In genomic region chr13:19056984-19057490, GRCh38 we compare ENCODE assay signal across 29 cellular contexts.
"Had no signal": no experiment of that assay in that cellular context is flagged by ENCODE, and none has a peak within 500 bp of the region (broad histone marks: within the 10 kb centered on the region; RNA-seq: fewer than 3 reads in every experiment).

No MANE protein-coding gene starts in this region.

- H3K4me1 ChIP-seq: ascending aorta had no signal

- H3K9me3 ChIP-seq: ascending aorta had no signal

- H3K36me3 ChIP-seq: ascending aorta, cardiac muscle cell had no signal

- H3K27ac ChIP-seq: ascending aorta, cardiac muscle cell, VCaP had no signal

- H3K4me3 ChIP-seq: ascending aorta, cardiac muscle cell had no signal

- DNase-seq: activated B cell treated with CpG ODN at 0.5 μM for 24 hours; activated CD4-positive, alpha-beta memory T cell treated with anti-CD3 and anti-CD28 coated beads, Interleukin-2, amount 10 ng/mL, durations not matched to agents 7 days and 5 days; activated CD4-positive, alpha-beta T cell treated with anti-CD3 and anti-CD28 coated beads for 4 hours; activated CD4-positive, alpha-beta T cell treated with anti-CD3 and anti-CD28 coated beads, Interleukin-2, amount 10 ng/mL, durations not matched to agents 24 days and 14 days; activated CD4-positive, alpha-beta T cell treated with anti-CD3 and anti-CD28 coated beads, Interleukin-2, amount 50 U/mL, for 1 hour; activated CD4-positive, alpha-beta T cell treated with anti-CD3 and anti-CD28 coated beads, Interleukin-2, amount 50 U/mL, for 4 hours; activated CD4-positive, CD25-positive, alpha-beta regulatory T cell treated with anti-CD3 and anti-CD28 coated beads, Interleukin-2, amount 50 U/mL, for 72 hours; activated CD8-positive, alpha-beta memory T cell treated with anti-CD3 and anti-CD28 coated beads for 24 hours; activated CD8-positive, alpha-beta memory T cell treated with anti-CD3 and anti-CD28 coated beads, Interleukin-2, amount 10 ng/mL, durations not matched to agents 7 days and 5 days; activated CD8-positive, alpha-beta memory T cell treated with anti-CD3 and anti-CD28 coated beads, Interleukin-2, amount 50 U/mL, for 48 hours; activated CD8-positive, alpha-beta T cell treated with anti-CD3 and anti-CD28 coated beads, Interleukin-2, amount 10 ng/mL, durations not matched to agents 7 days and 5 days; activated effector memory CD4-positive, alpha-beta T cell treated with Interleukin-2 at 50 U/mL for 16 hours; activated gamma-delta T cell; activated naive CD4-positive, alpha-beta T cell treated with anti-CD3 and anti-CD28 coated beads, Interleukin-2, amount 10 ng/mL, durations not matched to agents 7 days and 5 days; activated naive CD4-positive, alpha-beta T cell treated with Interleukin-2 at 50 U/mL for 16 hours; activated naive CD8-positive, alpha-beta T cell treated with anti-CD3 and anti-CD28 coated beads, Interleukin-2, amount 10 ng/mL, durations not matched to agents 7 days and 5 days; activated naive CD8-positive, alpha-beta T cell treated with anti-CD3 and anti-CD28 coated beads, Interleukin-2, amount 50 U/mL, for 24 hours; activated T-cell treated with anti-CD3 and anti-CD28 coated beads, Interleukin-2, amount 50 U/mL, for 24 hours; activated T-cell treated with anti-CD3 and anti-CD28 coated beads, Interleukin-2, amount 50 U/mL, for 48 hours; amygdala; anterior cingulate cortex; caudate nucleus; cerebellar nuclear complex; T-helper 1 cell; T-helper 2 cell; T-helper 9 cell had no signal

- H3K27me3 ChIP-seq: ascending aorta, cardiac muscle cell had no signal

- ATAC-seq: activated CD8-positive, alpha-beta memory T cell treated with anti-CD3 and anti-CD28 coated beads, Interleukin-2, amount 10 ng/mL, durations not matched to agents 7 days and 5 days; activated CD8-positive, alpha-beta T cell treated with anti-CD3 and anti-CD28 coated beads, Interleukin-2, amount 10 ng/mL, durations not matched to agents 7 days and 5 days; activated naive CD8-positive, alpha-beta T cell treated with anti-CD3 and anti-CD28 coated beads, Interleukin-2, amount 50 U/mL, for 24 hours had no signal
